2 cellular contexts compared by ENCODE assay signal in the genomic region with DNA sequence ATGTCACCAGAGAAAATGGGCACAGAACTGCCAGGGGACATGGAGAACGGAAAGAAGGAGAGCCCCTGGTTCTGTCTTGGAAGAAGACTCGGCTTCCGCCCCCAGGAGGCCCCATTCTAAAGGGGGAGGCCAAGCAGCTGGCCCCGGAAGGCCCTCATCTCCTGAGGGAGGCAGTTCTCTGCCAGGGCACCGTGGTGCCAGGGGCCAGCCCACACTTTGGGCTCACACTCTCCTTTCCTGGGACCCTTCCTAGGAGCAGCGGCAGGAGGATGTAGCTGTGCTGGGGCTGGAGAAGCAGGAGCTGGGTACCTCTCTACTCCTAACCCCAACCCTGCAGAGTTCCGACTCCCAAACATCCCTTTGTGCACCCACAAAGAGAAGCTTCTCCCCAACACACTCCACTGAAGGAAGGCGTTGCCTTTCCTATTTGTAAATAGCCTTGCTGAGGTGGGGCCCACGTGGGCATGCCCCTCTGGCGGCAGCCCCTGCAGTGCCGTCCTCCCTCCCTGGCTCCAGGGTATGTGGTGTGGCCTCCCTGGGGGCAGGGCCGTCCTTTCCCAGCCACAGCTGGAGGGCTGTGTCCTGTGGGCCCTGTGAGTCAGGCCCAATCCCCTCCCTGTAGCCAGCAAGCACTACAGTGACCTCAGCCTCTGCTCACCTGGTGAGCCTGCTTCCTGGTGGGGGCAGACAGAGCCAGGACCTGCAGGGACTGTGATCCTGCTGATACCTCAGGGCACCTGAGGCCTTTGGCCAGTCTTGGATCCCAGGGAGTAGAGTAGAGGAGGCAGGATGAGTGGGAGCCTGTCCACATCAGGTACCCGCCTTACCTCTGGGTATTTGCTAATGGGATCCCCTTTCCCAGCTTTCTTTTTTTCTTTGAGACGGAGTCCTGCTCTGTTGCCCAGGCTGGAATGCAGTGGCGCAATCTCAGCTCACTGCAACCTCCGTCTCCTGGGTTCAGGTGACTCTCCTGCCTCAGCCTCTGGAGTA.
TF ChIP-seq lines count a peak whose summit lies in the region.

No MANE protein-coding gene starts in this region.

TF ChIP-seq in IMR-90, 13 proteins besides CTCF, POLR2A, EP300 and RAD21:
- TF ChIP-seq RCOR1 (IDR thresholded peaks at IDR 0.05; ENCODE audit: insufficient replicate concordance, low read length) (no peak), MXI1 (IDR thresholded peaks at IDR 0.05; ENCODE audit: borderline replicate concordance, low read depth, low read length) (no peak), NFE2L2 (IDR thresholded peaks at IDR 0.05; ENCODE audit: low read depth, low read length) (no peak), BHLHE40 (IDR thresholded peaks at IDR 0.05; ENCODE audit: low read depth, low read length) (no peak), MAFK (IDR thresholded peaks at IDR 0.05; ENCODE audit: low read depth, low read length) (no peak), SMC3 (IDR thresholded peaks at IDR 0.05; ENCODE audit: low read depth, low read length) (no peak), MAZ (IDR thresholded peaks at IDR 0.05; ENCODE audit: borderline replicate concordance, low read depth, low read length) (no peak), CEBPB (IDR thresholded peaks at IDR 0.05; ENCODE audit: low read depth, low read length) (no peak), FOS (IDR thresholded peaks at IDR 0.05; ENCODE audit: low read depth, low read length) (no peak), RFX5 (IDR thresholded peaks at IDR 0.05; ENCODE audit: low read depth, low read length) (no peak), CHD1 (IDR thresholded peaks at IDR 0.05; ENCODE audit: low read depth, low read length) (no peak)
- TF ChIP-seq, protein P1, sequence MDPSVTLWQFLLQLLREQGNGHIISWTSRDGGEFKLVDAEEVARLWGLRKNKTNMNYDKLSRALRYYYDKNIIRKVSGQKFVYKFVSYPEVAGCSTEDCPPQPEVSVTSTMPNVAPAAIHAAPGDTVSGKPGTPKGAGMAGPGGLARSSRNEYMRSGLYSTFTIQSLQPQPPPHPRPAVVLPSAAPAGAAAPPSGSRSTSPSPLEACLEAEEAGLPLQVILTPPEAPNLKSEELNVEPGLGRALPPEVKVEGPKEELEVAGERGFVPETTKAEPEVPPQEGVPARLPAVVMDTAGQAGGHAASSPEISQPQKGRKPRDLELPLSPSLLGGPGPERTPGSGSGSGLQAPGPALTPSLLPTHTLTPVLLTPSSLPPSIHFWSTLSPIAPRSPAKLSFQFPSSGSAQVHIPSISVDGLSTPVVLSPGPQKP (IDR thresholded peaks at IDR 0.05; ENCODE audit: borderline replicate concordance, low read depth, low read length), result no peak

TF ChIP-seq in H1, 55 proteins besides CTCF, POLR2A, EP300 and RAD21:
- no peak for TF ChIP-seq TCF12 (IDR thresholded peaks at IDR 0.05; ENCODE audit: low read depth, low read length)
